ENCODE assay signal across 14 cellular contexts in genomic region chr3:37056826-37057225, GRCh38.
DNase-seq lines count a peak whose midpoint lies in the region; ATAC-seq, FAIRE-seq and TF ChIP-seq lines count a peak whose summit lies in the region.
"Had no signal": no experiment of that assay in that cellular context is flagged by ENCODE, and none has a peak within 500 bp of the region (broad histone marks: within the 10 kb centered on the region; RNA-seq: fewer than 3 reads in every experiment).

No MANE protein-coding gene starts in this region.

- TF ChIP-seq CTCF in chondrocyte (IDR thresholded peaks at IDR 0.05) (no peak), prostate gland (IDR thresholded peaks at IDR 0.05) (no peak)

- H3K9me3 ChIP-seq in CD8-positive, alpha-beta memory T cell (ENCODE audit: low read length): no peaks in the 10 kb centered on the region
- H3K9me3 ChIP-seq in prostate gland: no peaks in the 10 kb centered on the region
- H3K9me3 ChIP-seq: adrenal gland, transverse colon had no signal

- POLR2A ChIA-PET in CD8-positive, alpha-beta memory T cell (lab: Charles Lee): no interaction called here

- peak overlapping the region; percentile 40 to 69 for H3K27ac Mint-ChIP-seq in activated naive CD4-positive, alpha-beta T cell treated with anti-CD3 and anti-CD28 coated beads, Interleukin-2, amount 50 U/mL, for 72 hours
- H3K27ac Mint-ChIP-seq in CD8-positive, alpha-beta memory T cell: peak overlapping the region; percentile 7 to 91 (median 53)
- H3K27ac Mint-ChIP-seq in chondrocyte (ENCODE audit: unreplicated experiment): peak overlapping the region; percentile 0

- CTCF ChIA-PET in CD8-positive, alpha-beta memory T cell (lab: Charles Lee): interaction anchor here (1.6 kb wide), 1 partner anchor 10 kb away, joined by 4 read pairs; no protein-coding TSS in a partner anchor

- peaks cover under 1 to 6% of the 10 kb centered on the region in 2 donors for H3K36me3 Mint-ChIP-seq in activated naive CD4-positive, alpha-beta T cell treated with anti-CD3 and anti-CD28 coated beads, Interleukin-2, amount 50 U/mL, for 72 hours
- peaks cover 0 to 76% (median 8%) of the 10 kb centered on the region in 3 donors for H3K36me3 Mint-ChIP-seq in CD8-positive, alpha-beta memory T cell
- peaks cover 30% of the 10 kb centered on the region for H3K36me3 Mint-ChIP-seq in chondrocyte (ENCODE audit: low read depth)

- no peak for TF ChIP-seq POLR2A in prostate gland (IDR thresholded peaks at IDR 0.05)

- intact Hi-C loops in prostate gland (cut with DNase I): no loop called here

- no peak for FAIRE-seq in HTR-8/SVneo (lab: Jason Lieb, UNC)
- FAIRE-seq: keratinocyte had no signal

- H3K27ac ChIP-seq in CD8-positive, alpha-beta memory T cell (ENCODE audit: low read depth, low read length): no peak overlapping the region
- H3K27ac ChIP-seq in prostate gland: peak overlapping the region; percentile 15 to 70

- H3K4me3 ChIP-seq in CD8-positive, alpha-beta memory T cell (ENCODE audit: low read length): no peak overlapping the region
- no peak overlapping the region for H3K4me3 ChIP-seq in prostate gland
- H3K4me3 ChIP-seq: adrenal gland, transverse colon had no signal

- no peaks in the 10 kb centered on the region for H3K27me3 ChIP-seq in CD8-positive, alpha-beta memory T cell (ENCODE audit: insufficient read depth, low read length, poor library complexity, severe bottlenecking)
- no peaks in the 10 kb centered on the region for H3K27me3 ChIP-seq in prostate gland (replicated peaks; ENCODE audit: insufficient read depth)
- H3K27me3 ChIP-seq: adrenal gland, transverse colon had no signal

- no peaks in the 10 kb centered on the region for H3K9me3 Mint-ChIP-seq in activated naive CD4-positive, alpha-beta T cell treated with anti-CD3 and anti-CD28 coated beads, Interleukin-2, amount 50 U/mL, for 72 hours
- H3K9me3 Mint-ChIP-seq in CD8-positive, alpha-beta memory T cell: no peaks in the 10 kb centered on the region
- no peaks in the 10 kb centered on the region for H3K9me3 Mint-ChIP-seq in chondrocyte (ENCODE audit: low read depth)

- ATAC-seq in activated naive CD4-positive, alpha-beta T cell treated with anti-CD3 and anti-CD28 coated beads, Interleukin-2, amount 50 U/mL, for 72 hours: no peak
- no peak for ATAC-seq in HG03457 (IDR thresholded peaks at IDR 0.05; ENCODE audit: unreplicated experiment)

- DNase-seq in activated naive CD4-positive, alpha-beta T cell treated with anti-CD3 and anti-CD28 coated beads, Interleukin-2, amount 50 U/mL, for 72 hours (ENCODE audit: low spot score in 2 of 2): no peak
- DNase-seq in activated naive CD4-positive, alpha-beta T cell treated with anti-CD3 and anti-CD28 coated beads, Interleukin-2, amount 50 U/mL, for 16 hours: no peak
- DNase-seq in CD8-positive, alpha-beta memory T cell: no peak
- DNase-seq in chondrocyte (ENCODE audit: low spot score) (no peak), prostate gland (ENCODE audit: low spot score) (no peak), HTR-8/SVneo (ENCODE audit: insufficient read length, low spot score) (no peak), iPS-NIHi7 (ENCODE audit: extremely low spot score) (no peak)
- DNase-seq: adrenal gland; effector CD8-positive, alpha-beta T cell; NCI-H226; stimulated activated CD4-positive, alpha-beta T cell treated with anti-CD3 and anti-CD28 coated beads, Interleukin-12 subunit alpha, Interleukin-12 subunit beta, amount 100 ng/mL, for 4 hours; transverse colon had no signal

- no peaks in the 10 kb centered on the region for H3K4me1 ChIP-seq in CD8-positive, alpha-beta memory T cell (ENCODE audit: insufficient read depth, low read length)
- peaks cover 8% of the 10 kb centered on the region for H3K4me1 ChIP-seq in prostate gland (replicated peaks)

- peaks cover 0 to 1% (median 0%) of the 10 kb centered on the region in 3 donors for H3K4me1 Mint-ChIP-seq in CD8-positive, alpha-beta memory T cell
- H3K4me1 Mint-ChIP-seq in chondrocyte (ENCODE audit: low read depth): peaks cover 43% of the 10 kb centered on the region

- H3K4me3 Mint-ChIP-seq in CD8-positive, alpha-beta memory T cell: no peak overlapping the region
- H3K4me3 Mint-ChIP-seq in chondrocyte (ENCODE audit: unreplicated experiment): no peak overlapping the region

- no peaks in the 10 kb centered on the region for H3K27me3 Mint-ChIP-seq in CD8-positive, alpha-beta memory T cell
- no peaks in the 10 kb centered on the region for H3K27me3 Mint-ChIP-seq in chondrocyte (ENCODE audit: low read depth)

- peaks cover 7% of the 10 kb centered on the region for H3K36me3 ChIP-seq in CD8-positive, alpha-beta memory T cell (ENCODE audit: insufficient read depth, low read length)
- H3K36me3 ChIP-seq in prostate gland: peaks cover 0 to 2% of the 10 kb centered on the region in 2 donors

Comparison
In these comparisons a context has a peak if more than half of its experiments do, and no peak if none do; other contexts are left out.
1. H3K27ac Mint-ChIP-seq: peak in every context shown above with its lines; median percentile 54 in activated naive CD4-positive, alpha-beta T cell treated with anti-CD3 and anti-CD28 coated beads, Interleukin-2, amount 50 U/mL, for 72 hours; 53 in CD8-positive, alpha-beta memory T cell; 0 in chondrocyte.